ENCODE assay signal across 25 cellular contexts in genomic region chr14:70726651-70727375, GRCh38.
A peak's percentile ranks its signal among the peaks of the same experiment; 100 is the strongest.
DNase-seq lines count a peak whose midpoint lies in the region; ATAC-seq and TF ChIP-seq lines count a peak whose summit lies in the region.
"Had no signal": no experiment of that assay in that cellular context is flagged by ENCODE, and none has a peak within 500 bp of the region (broad histone marks: within the 10 kb centered on the region; RNA-seq: fewer than 3 reads in every experiment).

No MANE protein-coding gene starts in this region.

- TF ChIP-seq CTCF in fibroblast of mammary gland (conservative IDR thresholded peaks at IDR 0.05; ENCODE audit: control insufficient read depth, insufficient read depth, low read depth, low read length) (no peak), type B pancreatic cell (conservative IDR thresholded peaks at IDR 0.05) (no peak)

- no peak overlapping the region for H3K4me3 ChIP-seq in fibroblast of mammary gland (ENCODE audit: control insufficient read depth, low read depth, low read length)
- H3K4me3 ChIP-seq: testis had no signal

- intact Hi-C loops in left ventricle myocardium superior (cut with micrococcal nuclease) (no loop called here), Right ventricle myocardium superior (cut with DNase I) (no loop called here)

- peak; percentile 54 for ATAC-seq in left ventricle myocardium superior
- no peak for ATAC-seq in Right ventricle myocardium superior (ENCODE audit: poor library complexity)
- ATAC-seq in GM21526 (IDR thresholded peaks at IDR 0.05; ENCODE audit: low FRiP score, unreplicated experiment): no peak

- H3K4me1 Mint-ChIP-seq in type B pancreatic cell (ENCODE audit: unreplicated experiment): peaks cover 20% of the 10 kb centered on the region
- H3K4me1 Mint-ChIP-seq in activated CD4-positive, alpha-beta T cell treated with anti-CD3 and anti-CD28 coated beads, Interleukin-2, amount 10 ng/mL, durations not matched to agents 7 days and 5 days: no peaks in the 10 kb centered on the region
- H3K4me1 Mint-ChIP-seq: CD14-positive monocyte had no signal

- peak overlapping the region; percentile 48 for H3K27ac Mint-ChIP-seq in type B pancreatic cell
- no peak overlapping the region for H3K27ac Mint-ChIP-seq in activated CD4-positive, alpha-beta T cell treated with anti-CD3 and anti-CD28 coated beads, Interleukin-2, amount 10 ng/mL, durations not matched to agents 7 days and 5 days
- H3K27ac Mint-ChIP-seq: CD14-positive monocyte; T-helper 1 cell treated with Interleukin-12 subunit alpha and Interleukin-12 subunit beta and Interleukin-4 antibody, amounts not matched to agents 30 μg/mL and 1 μg/mL, for 36 hours had no signal

- H3K9me3 Mint-ChIP-seq in type B pancreatic cell: no peaks in the 10 kb centered on the region
- no peaks in the 10 kb centered on the region for H3K9me3 Mint-ChIP-seq in activated CD4-positive, alpha-beta T cell treated with anti-CD3 and anti-CD28 coated beads, Interleukin-2, amount 10 ng/mL, durations not matched to agents 7 days and 5 days
- H3K9me3 Mint-ChIP-seq: T-helper 1 cell treated with Interleukin-12 subunit alpha and Interleukin-12 subunit beta and Interleukin-4 antibody, amounts not matched to agents 30 μg/mL and 1 μg/mL, for 36 hours had no signal

- H3K4me3 Mint-ChIP-seq in type B pancreatic cell: no peak overlapping the region
- no peak overlapping the region for H3K4me3 Mint-ChIP-seq in activated CD4-positive, alpha-beta T cell treated with anti-CD3 and anti-CD28 coated beads, Interleukin-2, amount 10 ng/mL, durations not matched to agents 7 days and 5 days
- H3K4me3 Mint-ChIP-seq: CD14-positive monocyte; T-helper 1 cell treated with Interleukin-12 subunit alpha and Interleukin-12 subunit beta and Interleukin-4 antibody, amounts not matched to agents 30 μg/mL and 1 μg/mL, for 36 hours had no signal

- H3K36me3 Mint-ChIP-seq in type B pancreatic cell: peaks cover 19% of the 10 kb centered on the region
- no peaks in the 10 kb centered on the region for H3K36me3 Mint-ChIP-seq in activated CD4-positive, alpha-beta T cell treated with anti-CD3 and anti-CD28 coated beads, Interleukin-2, amount 10 ng/mL, durations not matched to agents 7 days and 5 days (ENCODE audit: low read depth)
- H3K36me3 Mint-ChIP-seq: CD14-positive monocyte had no signal

- no peaks in the 10 kb centered on the region for H3K27me3 Mint-ChIP-seq in type B pancreatic cell
- no peaks in the 10 kb centered on the region for H3K27me3 Mint-ChIP-seq in activated CD4-positive, alpha-beta T cell treated with anti-CD3 and anti-CD28 coated beads, Interleukin-2, amount 10 ng/mL, durations not matched to agents 7 days and 5 days

- CTCF ChIA-PET in activated CD4-positive, alpha-beta T cell treated with anti-CD3 and anti-CD28 coated beads, Interleukin-2, amount 10 ng/mL, durations not matched to agents 7 days and 5 days (lab: Charles Lee): no interaction called here

- POLR2A ChIA-PET in activated CD4-positive, alpha-beta T cell treated with anti-CD3 and anti-CD28 coated beads, Interleukin-2, amount 10 ng/mL, durations not matched to agents 7 days and 5 days (lab: Charles Lee): no interaction called here

- no peak for DNase-seq in left ventricle myocardium superior
- no peak for DNase-seq in Right ventricle myocardium superior
- peak; percentile 52 for DNase-seq in NCI-H2196 (lab: John Stamatoyannopoulos, UW; ENCODE audit: unreplicated experiment)
- DNase-seq in fibroblast of mammary gland (ENCODE audit: low read depth): peak; percentile 26
- no peak for DNase-seq in type B pancreatic cell (ENCODE audit: extremely low spot score, unreplicated experiment)
- DNase-seq in activated CD4-positive, CD25-positive, alpha-beta regulatory T cell (lab: John Stamatoyannopoulos, UW): no peak
- no peak for DNase-seq in activated CD4-positive, alpha-beta T cell treated with anti-CD3 and anti-CD28 coated beads, Interleukin-2, amount 10 ng/mL, durations not matched to agents 7 days and 5 days
- DNase-seq: ACHN; activated CD4-positive, alpha-beta T cell treated with anti-CD3 and anti-CD28 coated beads, Interleukin-2, amount 50 U/mL, for 4 hours; activated gamma-delta T cell treated with Interleukin-2 at 50 U/mL for 16 hours; brain microvascular endothelial cell; cortex of kidney; DMS153; foreskin fibroblast; GDM1; IMR-90; islet precursor cell; NCI-H1436 treated with DMSO at 0.1 percent for 48 hours; NCI-H510A; nucleus accumbens; SHP77 treated with DMSO at 0.1 percent for 48 hours; testis had no signal

Comparison
In these comparisons a context has a peak if more than half of its experiments do, and no peak if none do; other contexts are left out.
1. DNase-seq: peak in NCI-H2196 (single experiment) and fibroblast of mammary gland (single experiment); none in left ventricle myocardium superior (single experiment), Right ventricle myocardium superior (single experiment), type B pancreatic cell (single experiment), activated CD4-positive, CD25-positive, alpha-beta regulatory T cell (0 of 4) and activated CD4-positive, alpha-beta T cell treated with anti-CD3 and anti-CD28 coated beads, Interleukin-2, amount 10 ng/mL, durations not matched to agents 7 days and 5 days (single experiment).